ENCODE assay signal across 13 cellular contexts in the genomic region with DNA sequence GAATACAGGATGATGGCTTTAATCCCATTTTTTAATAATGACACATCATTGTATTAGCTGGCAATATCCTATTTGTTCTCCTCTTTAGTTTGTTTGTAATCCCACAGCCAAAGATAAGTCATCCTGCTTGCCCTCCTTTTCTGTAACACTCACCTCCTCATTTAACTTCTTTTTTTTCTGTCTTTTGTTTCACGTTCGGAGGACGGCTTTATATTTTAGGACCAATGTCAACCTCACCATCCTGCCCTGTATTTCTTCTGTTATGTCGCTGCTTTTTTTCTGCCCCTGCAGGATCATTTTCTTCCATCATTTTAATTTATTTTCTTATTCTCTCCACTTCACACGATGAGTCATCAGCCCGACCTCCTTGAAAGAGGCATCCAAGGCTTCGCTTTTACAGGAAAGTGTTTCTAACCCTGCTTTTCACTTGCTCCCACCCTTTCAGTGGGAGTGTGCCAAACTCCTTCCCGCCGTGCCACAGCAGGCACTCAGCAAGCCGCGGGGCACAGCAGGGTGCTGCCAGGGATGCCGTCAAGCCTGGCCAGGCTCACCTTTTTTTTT. TPM values are rescaled to one million over a fixed set of nuclear protein-coding genes. Genes with fewer than 3 reads are reported as not detected.
A peak's percentile ranks its signal among the peaks of the same experiment; 100 is the strongest.
DNase-seq lines count a peak whose midpoint lies in the region; ATAC-seq and TF ChIP-seq lines count a peak whose summit lies in the region.
"Had no signal": no experiment of that assay in that cellular context is flagged by ENCODE, and none has a peak within 500 bp of the region (broad histone marks: within the 10 kb centered on the region; RNA-seq: fewer than 3 reads in every experiment).

No MANE protein-coding gene starts in this region.

- TF ChIP-seq POLR2A in spleen (IDR thresholded peaks at IDR 0.05) = no peak

- TF ChIP-seq CTCF in osteoblast (IDR thresholded peaks at IDR 0.05; ENCODE audit: extremely low read depth, low read depth, low read length) = no peak
- no peak for TF ChIP-seq CTCF in GM13977 (IDR thresholded peaks at IDR 0.05; ENCODE audit: extremely low read depth, insufficient read depth, missing control alignments)
- no peak for TF ChIP-seq CTCF in spleen (IDR thresholded peaks at IDR 0.05 in 8 of 11, conservative IDR thresholded peaks at IDR 0.05 in 3 of 11)

- H3K4me3 Mint-ChIP-seq in T-cell = no peak overlapping the region
- H3K4me3 Mint-ChIP-seq: activated CD4-positive, alpha-beta memory T cell treated with anti-CD3 and anti-CD28 coated beads, Interleukin-2, amount 10 ng/mL, durations not matched to agents 7 days and 5 days; nephron had no signal

- H3K36me3 ChIP-seq in osteoblast (ENCODE audit: insufficient read depth, low read length) (peaks cover 7% of the 10 kb centered on the region), spleen (peaks cover 0 to 40% (median 0%) of the 10 kb centered on the region in 6 donors)

- peak overlapping the region; percentile 70 for H3K4me2 ChIP-seq in osteoblast (ENCODE audit: insufficient read depth, low read length)

- H3K36me3 Mint-ChIP-seq in T-cell = no peaks in the 10 kb centered on the region

- H3K27me3 ChIP-seq in osteoblast (ENCODE audit: insufficient read depth, low read length) = no peaks in the 10 kb centered on the region
- H3K27me3 ChIP-seq in spleen (replicated peaks in 1 of 7) = no peaks in the 10 kb centered on the region
- H3K27me3 ChIP-seq: stomach had no signal

- POLR2A ChIA-PET in T-cell (lab: Charles Lee) = no interaction called here

- ATAC-seq in T-cell (replicated peaks in 1 of 4) = no peak

- in situ Hi-C loops in GM13977 (cut with MboI; ENCODE audit: low pct_unique_long_range_greater_than_20kb, low sequenced_read_pairs, unreplicated experiment) = no loop called here

- peaks cover 21% of the 10 kb centered on the region for H4K20me1 ChIP-seq in osteoblast (ENCODE audit: insufficient read depth, low read length)

- peaks cover 30 to 34% of the 10 kb centered on the region in 2 donors for H3K27me3 Mint-ChIP-seq in T-cell

- no peak overlapping the region for H3K27ac Mint-ChIP-seq in T-cell
- H3K27ac Mint-ChIP-seq: activated CD4-positive, alpha-beta memory T cell treated with anti-CD3 and anti-CD28 coated beads, Interleukin-2, amount 10 ng/mL, durations not matched to agents 7 days and 5 days; nephron had no signal

- DNase-seq in DMS53 (lab: John Stamatoyannopoulos, UW) (peak; percentile 74), NCI-H2227 treated with DMSO at 0.1 percent for 48 hours (lab: John Stamatoyannopoulos, UW) (peak; percentile 62), dermis blood vessel endothelial cell (peak; percentile 67), osteoblast (ENCODE audit: insufficient read length, low spot score, missing footprints) (peak; percentile 87), GM13977 (ENCODE audit: low spot score) (no peak), T-cell (no peak), spleen (no peak)
- DNase-seq in activated naive CD4-positive, alpha-beta T cell treated with Interleukin-2 at 50 U/mL for 16 hours = no peak
- DNase-seq: activated CD4-positive, alpha-beta memory T cell treated with anti-CD3 and anti-CD28 coated beads, Interleukin-2, amount 10 ng/mL, durations not matched to agents 7 days and 5 days; effector memory CD4-positive, alpha-beta T cell; NCI-H2029 treated with DMSO at 0.1 percent for 48 hours; stomach had no signal

- intact Hi-C loops in spleen (cut with DNase I; ENCODE audit: low total_unique reads) = no loop called here

- CTCF ChIA-PET in T-cell (lab: Charles Lee) = no interaction called here

- H3K4me1 ChIP-seq in osteoblast (ENCODE audit: insufficient read depth, low read length) (peaks cover 20% of the 10 kb centered on the region), spleen (peaks cover 0 to 61% (median 19%) of the 10 kb centered on the region in 6 donors)

- peak overlapping the region; percentile 10 for H2AFZ ChIP-seq in osteoblast (ENCODE audit: low read length)

- H3K79me2 ChIP-seq in osteoblast (ENCODE audit: insufficient read depth, low read length) = peaks cover 73% of the 10 kb centered on the region

- H3K9me3 ChIP-seq in osteoblast (ENCODE audit: low read depth, low read length) (no peaks in the 10 kb centered on the region), spleen (peaks cover 0 to under 1% (median 0%) of the 10 kb centered on the region in 8 donors)
- H3K9me3 ChIP-seq: stomach had no signal

- no peaks in the 10 kb centered on the region for H3K9me3 Mint-ChIP-seq in T-cell
- H3K9me3 Mint-ChIP-seq: activated CD4-positive, alpha-beta memory T cell treated with anti-CD3 and anti-CD28 coated beads, Interleukin-2, amount 10 ng/mL, durations not matched to agents 7 days and 5 days had no signal

- no peaks in the 10 kb centered on the region for H3K4me1 Mint-ChIP-seq in T-cell
- H3K4me1 Mint-ChIP-seq: activated CD4-positive, alpha-beta memory T cell treated with anti-CD3 and anti-CD28 coated beads, Interleukin-2, amount 10 ng/mL, durations not matched to agents 7 days and 5 days had no signal

- H3K27ac ChIP-seq in osteoblast (ENCODE audit: low read depth, low read length) = peak overlapping the region; percentile 68
- peak overlapping the region in 2 of 8 donors; percentile 5 to 37 for H3K27ac ChIP-seq in spleen

- WGBS in spleen, 5 donors = 69 to 81% (median 75%) methylated on average over 12 of the region's 12 CpGs

- peak overlapping the region; percentile 34 for H3K4me3 ChIP-seq in osteoblast (ENCODE audit: insufficient read depth, low read length)
- H3K4me3 ChIP-seq in spleen = no peak overlapping the region
- H3K4me3 ChIP-seq: stomach had no signal

RNA-seq across cellular contexts. Expression of gene RAB31, which starts 11.4 kb away (rescaled TPM):
- total RNA-seq in dermis blood vessel endothelial cell (27.2 and 44.3 TPM in 2 replicates), osteoblast (120 and 144 TPM in 2 replicates), T-cell (1 to 10 TPM in 4 of 5 donors, under 1 TPM in 1; 0.60 to 2.0 (median 1.5) TPM), spleen (100 to 1,000 TPM in 1 of 7 donors, 10 to 100 TPM in 6; 51.7 to 112 (median 83.1) TPM)
- 10 to 100 TPM; 12.3 to 22.9 (median 15.6) TPM for polyA plus RNA-seq in spleen

Comparison
In these comparisons a context has a peak if more than half of its experiments do, and no peak if none do; other contexts are left out.
1. DNase-seq: peak in DMS53 (single experiment), NCI-H2227 treated with DMSO at 0.1 percent for 48 hours (single experiment), dermis blood vessel endothelial cell (single experiment) and osteoblast (single experiment); none in GM13977 (single experiment), activated naive CD4-positive, alpha-beta T cell treated with Interleukin-2 at 50 U/mL for 16 hours (single experiment), T-cell (0 of 34) and spleen (single experiment).